In genomic region chr6:33958863-33959651, GRCh38 we compare ENCODE assay signal across 16 cellular contexts.
DNase-seq lines count a peak whose midpoint lies in the region; TF ChIP-seq lines count a peak whose summit lies in the region.
"Had no signal": no experiment of that assay in that cellular context is flagged by ENCODE, and none has a peak within 500 bp of the region (broad histone marks: within the 10 kb centered on the region; RNA-seq: fewer than 3 reads in every experiment).

No MANE protein-coding gene starts in this region.

- WGBS in suprapubic skin: 40% methylated on average over 11 of the region's 12 CpGs

- intact Hi-C loops in Calu3 (cut with micrococcal nuclease; ENCODE audit: unreplicated experiment): no loop called here

- H3K27ac Mint-ChIP-seq in Calu3 (ENCODE audit: unreplicated experiment) (no peak overlapping the region), progenitor cell of endocrine pancreas (no peak overlapping the region)
- H3K27ac Mint-ChIP-seq: activated naive CD8-positive, alpha-beta T cell treated with anti-CD3 and anti-CD28 coated beads, Interleukin-2, amount 10 ng/mL, durations not matched to agents 7 days and 5 days; HFFc6; T-helper 1 cell treated with Interleukin-12 subunit alpha and Interleukin-12 subunit beta and Interleukin-4 antibody, amounts not matched to agents 30 μg/mL and 1 μg/mL, for 36 hours had no signal

- TF ChIP-seq POLR2A in suprapubic skin (IDR thresholded peaks at IDR 0.05): no peak

- H3K4me3 ChIP-seq in HEK293 (ENCODE audit: low read depth, low read length): no peak overlapping the region
- no peak overlapping the region for H3K4me3 ChIP-seq in WERI-Rb-1 (ENCODE audit: low read depth, low read length)
- H3K4me3 ChIP-seq in neural cell (ENCODE audit: low read length): no peak overlapping the region
- no peak overlapping the region for H3K4me3 ChIP-seq in MG63
- no peak overlapping the region for H3K4me3 ChIP-seq in suprapubic skin
- H3K4me3 ChIP-seq: body of pancreas, left lung, ovary, sigmoid colon, stomach had no signal

- H3K36me3 Mint-ChIP-seq in Calu3 (ENCODE audit: insufficient read depth, unreplicated experiment) (no peaks in the 10 kb centered on the region), progenitor cell of endocrine pancreas (ENCODE audit: insufficient read depth) (no peaks in the 10 kb centered on the region)
- H3K36me3 Mint-ChIP-seq: activated naive CD8-positive, alpha-beta T cell treated with anti-CD3 and anti-CD28 coated beads, Interleukin-2, amount 10 ng/mL, durations not matched to agents 7 days and 5 days had no signal

- H3K4me2 ChIP-seq in neural cell (ENCODE audit: low read length): no peak overlapping the region

- H3K9me3 Mint-ChIP-seq in Calu3 (ENCODE audit: low read depth, unreplicated experiment) (no peaks in the 10 kb centered on the region), progenitor cell of endocrine pancreas (ENCODE audit: low read depth) (no peaks in the 10 kb centered on the region)
- H3K9me3 Mint-ChIP-seq: activated naive CD8-positive, alpha-beta T cell treated with anti-CD3 and anti-CD28 coated beads, Interleukin-2, amount 10 ng/mL, durations not matched to agents 7 days and 5 days; HFFc6; T-helper 1 cell treated with Interleukin-12 subunit alpha and Interleukin-12 subunit beta and Interleukin-4 antibody, amounts not matched to agents 30 μg/mL and 1 μg/mL, for 36 hours had no signal

- H2AFZ ChIP-seq in neural cell (ENCODE audit: low read depth, low read length): no peak overlapping the region

- no peak overlapping the region for H3K27ac ChIP-seq in HEK293 (ENCODE audit: extremely low read depth, low read depth, low read length)
- peak overlapping the region; percentile 51 for H3K27ac ChIP-seq in WERI-Rb-1
- H3K27ac ChIP-seq in neural cell (ENCODE audit: low read length): peak overlapping the region; percentile 68
- no peak overlapping the region for H3K27ac ChIP-seq in suprapubic skin
- H3K27ac ChIP-seq: body of pancreas, left lung, ovary, sigmoid colon, stomach had no signal

- no peaks in the 10 kb centered on the region for H3K36me3 ChIP-seq in HEK293 (ENCODE audit: control insufficient read depth in 2 of 2, insufficient read depth in 1 of 2, low read length in 2 of 2)
- no peaks in the 10 kb centered on the region for H3K36me3 ChIP-seq in WERI-Rb-1
- no peaks in the 10 kb centered on the region for H3K36me3 ChIP-seq in neural cell (ENCODE audit: insufficient read depth, low read length)
- no peaks in the 10 kb centered on the region for H3K36me3 ChIP-seq in MG63
- H3K36me3 ChIP-seq in suprapubic skin: no peaks in the 10 kb centered on the region
- H3K36me3 ChIP-seq: left lung, ovary, sigmoid colon, stomach had no signal

- no peaks in the 10 kb centered on the region for H3K9me3 ChIP-seq in HEK293 (ENCODE audit: control insufficient read depth, insufficient read depth, low read depth, low read length)
- H3K9me3 ChIP-seq in WERI-Rb-1 (ENCODE audit: severe bottlenecking): no peaks in the 10 kb centered on the region
- H3K9me3 ChIP-seq in neural cell (ENCODE audit: low read length): no peaks in the 10 kb centered on the region
- H3K9me3 ChIP-seq in MG63: no peaks in the 10 kb centered on the region
- H3K9me3 ChIP-seq in suprapubic skin: no peaks in the 10 kb centered on the region
- H3K9me3 ChIP-seq: body of pancreas, left lung, ovary, stomach had no signal

- no peaks in the 10 kb centered on the region for H4K20me1 ChIP-seq in neural cell (ENCODE audit: insufficient read depth)

- CTCF ChIA-PET in Calu3 (lab: Charles Lee): interaction anchor here (0.6 to 1.3 kb wide), 4 partner anchors 16 to 928 kb away, joined by 3 read pairs; no protein-coding TSS in a partner anchor
- CTCF ChIA-PET in HEK293 (lab: Yijun Ruan, JAX): interaction anchor here (0.6 to 4.3 kb wide), 36 partner anchors 10 to 369 kb away, joined by 3 to 24 read pairs (median 4); no protein-coding TSS in a partner anchor

- no peaks in the 10 kb centered on the region for H3K79me2 ChIP-seq in neural cell (replicated peaks; ENCODE audit: insufficient read depth, low read length)

- TF ChIP-seq CTCF in Calu3 (IDR thresholded peaks at IDR 0.05; ENCODE audit: unreplicated experiment) (peak; percentile 19), HEK293 (tag by site-specific recombination; IDR thresholded peaks at IDR 0.05) (0 out of 2 replicates have a peak, but pooled peaks have one; percentile 4), WERI-Rb-1 (IDR thresholded peaks at IDR 0.05; ENCODE audit: low read depth, low read length) (no peak), neural cell (IDR thresholded peaks at IDR 0.05; ENCODE audit: poor library complexity, severe bottlenecking) (no peak), progenitor cell of endocrine pancreas (IDR thresholded peaks at IDR 0.05; ENCODE audit: unreplicated experiment) (no peak), suprapubic skin (IDR thresholded peaks at IDR 0.05) (no peak)

- TF ChIP-seq EP300 in neural cell (conservative IDR thresholded peaks at IDR 0.05; ENCODE audit: poor library complexity, severe bottlenecking) (no peak), suprapubic skin (IDR thresholded peaks at IDR 0.05) (no peak)

- H3K27me3 ChIP-seq in WERI-Rb-1 (ENCODE audit: insufficient read depth, low read depth, severe bottlenecking): no peaks in the 10 kb centered on the region
- no peaks in the 10 kb centered on the region for H3K27me3 ChIP-seq in neural cell (ENCODE audit: insufficient read depth, low read depth, low read length)
- no peaks in the 10 kb centered on the region for H3K27me3 ChIP-seq in MG63
- H3K27me3 ChIP-seq in suprapubic skin: no peaks in the 10 kb centered on the region
- H3K27me3 ChIP-seq: body of pancreas, ovary had no signal

- H3K27me3 Mint-ChIP-seq in Calu3 (ENCODE audit: unreplicated experiment): peaks cover 94% of the 10 kb centered on the region
- H3K27me3 Mint-ChIP-seq in progenitor cell of endocrine pancreas: peaks cover 29% of the 10 kb centered on the region
- H3K27me3 Mint-ChIP-seq: activated naive CD8-positive, alpha-beta T cell treated with anti-CD3 and anti-CD28 coated beads, Interleukin-2, amount 10 ng/mL, durations not matched to agents 7 days and 5 days had no signal

- H3K4me1 ChIP-seq in HEK293 (ENCODE audit: control insufficient read depth, insufficient read depth, low read length) (no peaks in the 10 kb centered on the region; the same call in 1 of the 2 replicates), suprapubic skin (peaks cover 19% of the 10 kb centered on the region)
- H3K4me1 ChIP-seq: body of pancreas, left lung, stomach had no signal

- no peak overlapping the region for H3K4me3 Mint-ChIP-seq in Calu3 (ENCODE audit: low read depth, unreplicated experiment)
- no peak overlapping the region for H3K4me3 Mint-ChIP-seq in progenitor cell of endocrine pancreas (ENCODE audit: low read depth)
- H3K4me3 Mint-ChIP-seq: activated naive CD8-positive, alpha-beta T cell treated with anti-CD3 and anti-CD28 coated beads, Interleukin-2, amount 10 ng/mL, durations not matched to agents 7 days and 5 days; HFFc6; T-helper 1 cell treated with Interleukin-12 subunit alpha and Interleukin-12 subunit beta and Interleukin-4 antibody, amounts not matched to agents 30 μg/mL and 1 μg/mL, for 36 hours had no signal

- no peaks in the 10 kb centered on the region for H3K9me2 ChIP-seq in neural cell (ENCODE audit: insufficient read depth, low read length)

- no peaks in the 10 kb centered on the region for H3F3A ChIP-seq in neural cell (ENCODE audit: insufficient read depth, low read length, poor library complexity, severe bottlenecking)

- no peak for TF ChIP-seq RAD21 in neural cell (conservative IDR thresholded peaks at IDR 0.05)

- peak overlapping the region; percentile 48 for H3K9ac ChIP-seq in neural cell (ENCODE audit: low read length)

- no peak for DNase-seq in Calu3
- DNase-seq in WERI-Rb-1: peak; percentile 57
- no peak for DNase-seq in MG63
- DNase-seq in progenitor cell of endocrine pancreas (ENCODE audit: low spot score, unreplicated experiment): no peak
- DNase-seq in suprapubic skin (ENCODE audit: low spot score in 2 of 2): no peak
- DNase-seq: activated CD8-positive, alpha-beta memory T cell treated with anti-CD3 and anti-CD28 coated beads for 24 hours; activated naive CD8-positive, alpha-beta T cell treated with anti-CD3 and anti-CD28 coated beads, Interleukin-2, amount 10 ng/mL, durations not matched to agents 7 days and 5 days; HFFc6; left lung; ovary; sigmoid colon; stomach had no signal

- no TSS peak for BruUV-seq in Calu3 (replicated peaks; lab: Mats Ljungman, UMichigan)

- no peaks in the 10 kb centered on the region for H3K4me1 Mint-ChIP-seq in Calu3 (ENCODE audit: low read depth, unreplicated experiment)
- no peaks in the 10 kb centered on the region for H3K4me1 Mint-ChIP-seq in progenitor cell of endocrine pancreas (ENCODE audit: low read depth)

- POLR2A ChIA-PET in HEK293 (lab: Yijun Ruan, JAX): no interaction called here

TF ChIP-seq in HEK293, 187 proteins besides CTCF, POLR2A, EP300 and RAD21:
- TF ChIP-seq ZNF140 (tag by site-specific recombination; IDR thresholded peaks at IDR 0.05): no peak
- TF ChIP-seq ZNF223 (tag by site-specific recombination; IDR thresholded peaks at IDR 0.05): peak; percentile 54; the same call in 1 of the 2 replicates
- TF ChIP-seq HOXC10 (CRISPR knock-in tag; IDR thresholded peaks at IDR 0.05): no peak

TF ChIP-seq in neural cell, 6 proteins besides CTCF, POLR2A, EP300 and RAD21 (continues in another document):
- TF ChIP-seq SMC3 (conservative IDR thresholded peaks at IDR 0.05; ENCODE audit: poor library complexity) (no peak), EZH2 (IDR thresholded peaks at IDR 0.05; ENCODE audit: borderline replicate concordance, insufficient read depth, low read length, poor library complexity, severe bottlenecking) (no peak), TAF1 (IDR thresholded peaks at IDR 0.05; ENCODE audit: low read depth) (no peak)

Comparison
In these comparisons a context has a peak if more than half of its experiments do, and no peak if none do; other contexts are left out.
1. CTCF ChIP-seq: peak in Calu3 (single experiment) and HEK293 (single experiment); none in WERI-Rb-1 (single experiment), neural cell (single experiment), progenitor cell of endocrine pancreas (single experiment) and suprapubic skin (0 of 2).
2. H3K27ac ChIP-seq: peak in WERI-Rb-1 (single experiment) and neural cell (single experiment); none in HEK293 (single experiment) and suprapubic skin (single experiment).